Comparison of ENCODE assay signal across 8 cellular contexts in genomic region chr7:100691676-100692577, GRCh38. TPM values are rescaled to one million over a fixed set of nuclear protein-coding genes. Genes with fewer than 3 reads are reported as not detected.
A peak's percentile ranks its signal among the peaks of the same experiment; 100 is the strongest.
DNase-seq lines count a peak whose midpoint lies in the region; ATAC-seq and TF ChIP-seq lines count a peak whose summit lies in the region.

No MANE protein-coding gene starts in this region.

- H2BK12ac ChIP-seq in trophoblast cell (ENCODE audit: low read length), result no peak overlapping the region

- H3K18ac ChIP-seq in trophoblast cell (ENCODE audit: low read length), result no peak overlapping the region

- POLR2A ChIA-PET in activated naive CD8-positive, alpha-beta T cell treated with anti-CD3 and anti-CD28 coated beads, Interleukin-2, amount 10 ng/mL, durations not matched to agents 7 days and 5 days (lab: Charles Lee), result interaction anchor here (1.0 to 4.8 kb wide), 11 partner anchors 11 to 263 kb away, joined by 3 to 24 read pairs (median 7); partner anchors contain the start of genes FBXO24, MEPCE, POP7 and ZCWPW1

- H3K9me2 ChIP-seq in Loucy (replicated peaks; ENCODE audit: low read depth, low read length), result no peaks in the 10 kb centered on the region

- peaks cover 63% of the 10 kb centered on the region for H4K20me1 ChIP-seq in Loucy (ENCODE audit: insufficient read depth, low read length, poor library complexity, severe bottlenecking)

- H3K23ac ChIP-seq in trophoblast cell (ENCODE audit: low read length), result no peak overlapping the region

- H3K4me3 Mint-ChIP-seq in activated naive CD8-positive, alpha-beta T cell treated with anti-CD3 and anti-CD28 coated beads, Interleukin-2, amount 10 ng/mL, durations not matched to agents 7 days and 5 days, result peak overlapping the region; percentile 96
- peak overlapping the region; percentile 94 for H3K4me3 Mint-ChIP-seq in type B pancreatic cell

- peaks cover 24% of the 10 kb centered on the region for H3K4me1 Mint-ChIP-seq in activated naive CD8-positive, alpha-beta T cell treated with anti-CD3 and anti-CD28 coated beads, Interleukin-2, amount 10 ng/mL, durations not matched to agents 7 days and 5 days
- H3K4me1 Mint-ChIP-seq in type B pancreatic cell (ENCODE audit: unreplicated experiment), result peaks cover 21% of the 10 kb centered on the region

- H3K9ac ChIP-seq in Loucy (ENCODE audit: low read depth, low read length, poor library complexity, severe bottlenecking), result peak overlapping the region; percentile 82
- no peak overlapping the region for H3K9ac ChIP-seq in trophoblast cell (ENCODE audit: low read length)

- H3K79me1 ChIP-seq in trophoblast cell (ENCODE audit: low read length), result peaks cover 10% of the 10 kb centered on the region

- H3K79me2 ChIP-seq in Loucy (ENCODE audit: insufficient read depth, low read length) (peaks cover 61% of the 10 kb centered on the region), trophoblast cell (ENCODE audit: control insufficient read depth, insufficient read depth, low read length, poor library complexity) (peaks cover 23% of the 10 kb centered on the region)

- H3F3A ChIP-seq in Loucy (ENCODE audit: low read depth), result no peaks in the 10 kb centered on the region

- peak overlapping the region; percentile 86 for H3K4me3 ChIP-seq in Loucy (ENCODE audit: low read length, poor library complexity, severe bottlenecking)
- H3K4me3 ChIP-seq in trophoblast cell (ENCODE audit: low read depth, low read length), result no peak overlapping the region

- H2BK120ac ChIP-seq in trophoblast cell (ENCODE audit: insufficient read depth, low read length, poor library complexity), result no peak overlapping the region

- H4K12ac ChIP-seq in trophoblast cell (ENCODE audit: low read depth, low read length), result peak overlapping the region; percentile 4

- no peak overlapping the region for H2AK5ac ChIP-seq in trophoblast cell (ENCODE audit: low read length)

- peaks cover 16% of the 10 kb centered on the region; the same call in 1 of the 2 replicates for H3K36me3 ChIP-seq in Loucy (ENCODE audit: insufficient read depth, low read length)
- H3K36me3 ChIP-seq in trophoblast cell (ENCODE audit: control insufficient read depth in 1 of 2, insufficient read depth in 2 of 2, low read length in 2 of 2), result peaks cover 22 to 24% of the 10 kb centered on the region in 2 experiments

- no CpG with 5 or more reads among the region's 28 CpGs for WGBS in trophoblast cell (ENCODE audit: extremely low coverage, insufficient coverage, insufficient read length)

- DNase-seq in NCI-H187 (lab: John Stamatoyannopoulos, UW) (peak; percentile 8 to 60), NCI-H187 treated with DMSO at 0.1 percent for 48 hours (lab: John Stamatoyannopoulos, UW) (no peak), SW480 (ENCODE audit: low spot score) (peak; percentile 68), cardiac septum (ENCODE audit: low spot score) (peak; percentile 90), trophoblast cell (peak; percentile 60 to 88), type B pancreatic cell (ENCODE audit: extremely low spot score, unreplicated experiment) (no peak)
- DNase-seq in activated naive CD8-positive, alpha-beta T cell treated with anti-CD3 and anti-CD28 coated beads, Interleukin-2, amount 10 ng/mL, durations not matched to agents 7 days and 5 days, result peak; percentile 82

- H2AFZ ChIP-seq in Loucy (ENCODE audit: low read length), result no peak overlapping the region
- H2AFZ ChIP-seq in trophoblast cell (ENCODE audit: insufficient read depth, low read length, poor library complexity), result no peak overlapping the region

- H2BK5ac ChIP-seq in trophoblast cell (ENCODE audit: low read depth, low read length, poor library complexity), result no peak overlapping the region

- H4K91ac ChIP-seq in trophoblast cell (ENCODE audit: low read depth, low read length), result no peak overlapping the region

- H3K4ac ChIP-seq in trophoblast cell (ENCODE audit: low read depth, low read length), result peak overlapping the region; percentile 50

- H3K4me1 ChIP-seq in Loucy (ENCODE audit: insufficient read depth, low read length, poor library complexity, severe bottlenecking) (peaks cover 32% of the 10 kb centered on the region), trophoblast cell (ENCODE audit: control insufficient read depth in 1 of 2, insufficient read depth in 2 of 2, low read length in 2 of 2) (peaks cover 12 to 14% of the 10 kb centered on the region in 2 experiments)

- H3K36me3 Mint-ChIP-seq in activated naive CD8-positive, alpha-beta T cell treated with anti-CD3 and anti-CD28 coated beads, Interleukin-2, amount 10 ng/mL, durations not matched to agents 7 days and 5 days, result peaks cover 2% of the 10 kb centered on the region
- H3K36me3 Mint-ChIP-seq in type B pancreatic cell, result peaks cover 4% of the 10 kb centered on the region

- intact Hi-C loops in cardiac septum (cut with DNase I), result loop anchor here (1.0 to 5.0 kb wide), 5 partner anchors 17 to 225 kb away; partner anchors contain the start of genes FBXO24 and LRCH4

- ATAC-seq in activated naive CD8-positive, alpha-beta T cell treated with anti-CD3 and anti-CD28 coated beads, Interleukin-2, amount 10 ng/mL, durations not matched to agents 7 days and 5 days (ENCODE audit: low read depth), result peak; percentile 74

- H3K27me3 ChIP-seq in Loucy (ENCODE audit: insufficient read depth, low read length, poor library complexity, severe bottlenecking) (no peaks in the 10 kb centered on the region), trophoblast cell (ENCODE audit: insufficient read depth, low read length) (no peaks in the 10 kb centered on the region)

- H3K9me3 Mint-ChIP-seq in activated naive CD8-positive, alpha-beta T cell treated with anti-CD3 and anti-CD28 coated beads, Interleukin-2, amount 10 ng/mL, durations not matched to agents 7 days and 5 days, result no peaks in the 10 kb centered on the region
- H3K9me3 Mint-ChIP-seq in type B pancreatic cell, result no peaks in the 10 kb centered on the region

- H3K4me2 ChIP-seq in Loucy (ENCODE audit: low read depth, low read length, poor library complexity, severe bottlenecking) (peak overlapping the region; percentile 92), trophoblast cell (ENCODE audit: low read length) (peak overlapping the region; percentile 30)

- H4K8ac ChIP-seq in trophoblast cell (ENCODE audit: low read depth, low read length), result no peak overlapping the region

- TF ChIP-seq CTCF in Loucy (conservative IDR thresholded peaks at IDR 0.05; ENCODE audit: low read length), result peak; percentile 87
- TF ChIP-seq CTCF in type B pancreatic cell (conservative IDR thresholded peaks at IDR 0.05), result peak; percentile 95

- peaks cover 9% of the 10 kb centered on the region for H3K27me3 Mint-ChIP-seq in activated naive CD8-positive, alpha-beta T cell treated with anti-CD3 and anti-CD28 coated beads, Interleukin-2, amount 10 ng/mL, durations not matched to agents 7 days and 5 days
- peaks cover 3% of the 10 kb centered on the region for H3K27me3 Mint-ChIP-seq in type B pancreatic cell

- H3K9me3 ChIP-seq in Loucy (ENCODE audit: insufficient read depth, low read depth, low read length) (no peaks in the 10 kb centered on the region), trophoblast cell (ENCODE audit: insufficient read depth, low read depth, low read length) (no peaks in the 10 kb centered on the region)

- H3K27ac Mint-ChIP-seq in activated naive CD8-positive, alpha-beta T cell treated with anti-CD3 and anti-CD28 coated beads, Interleukin-2, amount 10 ng/mL, durations not matched to agents 7 days and 5 days, result peak overlapping the region; percentile 34
- peak overlapping the region; percentile 93 for H3K27ac Mint-ChIP-seq in type B pancreatic cell

- no peak overlapping the region for H3K14ac ChIP-seq in trophoblast cell (ENCODE audit: low read length)

- no peak overlapping the region for H3K27ac ChIP-seq in trophoblast cell (ENCODE audit: low read depth, low read length)

RNA-seq across cellular contexts. Expression of gene GIGYF1, which starts 2.1 kb away (rescaled TPM):
- total RNA-seq in activated naive CD8-positive, alpha-beta T cell treated with anti-CD3 and anti-CD28 coated beads, Interleukin-2, amount 10 ng/mL, durations not matched to agents 7 days and 5 days, result 10 to 100 TPM; 71.5 to 75.2 TPM
- total RNA-seq in cardiac septum (23.9 TPM), type B pancreatic cell (ENCODE audit: low replicate concordance) (49.5 and 79.4 TPM in 2 replicates)
- polyA plus RNA-seq in trophoblast cell (2013), result 16.4 and 17.3 TPM in 2 replicates

RNA-seq across cellular contexts. Expression of gene POP7, which starts 14.0 kb away (rescaled TPM):
- total RNA-seq in activated naive CD8-positive, alpha-beta T cell treated with anti-CD3 and anti-CD28 coated beads, Interleukin-2, amount 10 ng/mL, durations not matched to agents 7 days and 5 days, result 10 to 100 TPM; 29.6 to 32.8 TPM
- total RNA-seq in cardiac septum (25.1 TPM), type B pancreatic cell (ENCODE audit: low replicate concordance) (39.2 and 41.0 TPM in 2 replicates)
- polyA plus RNA-seq in trophoblast cell (2013), result 78.2 and 84.1 TPM in 2 replicates

RNA-seq across cellular contexts. Expression of gene GNB2, which starts 18.4 kb away (rescaled TPM):
- total RNA-seq in activated naive CD8-positive, alpha-beta T cell treated with anti-CD3 and anti-CD28 coated beads, Interleukin-2, amount 10 ng/mL, durations not matched to agents 7 days and 5 days, result 100 to 1,000 TPM; 203 to 216 TPM
- total RNA-seq in cardiac septum (123 TPM), type B pancreatic cell (ENCODE audit: low replicate concordance) (179 and 203 TPM in 2 replicates)
- 144 and 147 TPM in 2 replicates for polyA plus RNA-seq in trophoblast cell (2013)

RNA-seq across cellular contexts. Expression of gene EPO, which starts 28.3 kb away (rescaled TPM):
- under 1 TPM in 1 of 2 experiments, not detected in 1; 0.22 TPM for total RNA-seq in activated naive CD8-positive, alpha-beta T cell treated with anti-CD3 and anti-CD28 coated beads, Interleukin-2, amount 10 ng/mL, durations not matched to agents 7 days and 5 days
- total RNA-seq in cardiac septum (not detected), type B pancreatic cell (ENCODE audit: low replicate concordance) (0.22 and 0.40 TPM in 2 replicates)
- 0.48 and 0.65 TPM in 2 replicates for polyA plus RNA-seq in trophoblast cell (2013)

RNA-seq across cellular contexts. Expression of gene ACTL6B, which starts 35.7 kb away (rescaled TPM):
- not detected for total RNA-seq in activated naive CD8-positive, alpha-beta T cell treated with anti-CD3 and anti-CD28 coated beads, Interleukin-2, amount 10 ng/mL, durations not matched to agents 7 days and 5 days
- not detected for total RNA-seq in cardiac septum
- not detected in 2 replicates for polyA plus RNA-seq in trophoblast cell (2013)
- 1.8 and 2.4 TPM in 2 replicates for total RNA-seq in type B pancreatic cell (ENCODE audit: low replicate concordance)

Comparison
In these comparisons a context has a peak if more than half of its experiments do, and no peak if none do; other contexts are left out.
1. DNase-seq: peak in NCI-H187 (2 of 2), SW480 (single experiment), activated naive CD8-positive, alpha-beta T cell treated with anti-CD3 and anti-CD28 coated beads, Interleukin-2, amount 10 ng/mL, durations not matched to agents 7 days and 5 days (single experiment), cardiac septum (single experiment) and trophoblast cell (2 of 2); none in NCI-H187 treated with DMSO at 0.1 percent for 48 hours (single experiment) and type B pancreatic cell (single experiment).